ENCODE assay signal across 1 cellular context in genomic region chr9:120874226-120874839, GRCh38.
TF ChIP-seq lines count a peak whose summit lies in the region.

No MANE protein-coding gene starts in this region.

TF ChIP-seq in IMR-90, 13 proteins besides CTCF, POLR2A, EP300 and RAD21:
- no peak for TF ChIP-seq CHD1 (IDR thresholded peaks at IDR 0.05; ENCODE audit: low read depth, low read length)
- no peak for TF ChIP-seq CEBPB (IDR thresholded peaks at IDR 0.05; ENCODE audit: low read depth, low read length)
- TF ChIP-seq SMC3 (IDR thresholded peaks at IDR 0.05; ENCODE audit: low read depth, low read length), result no peak
- TF ChIP-seq NFE2L2 (IDR thresholded peaks at IDR 0.05; ENCODE audit: low read depth, low read length), result no peak
- TF ChIP-seq MAZ (IDR thresholded peaks at IDR 0.05; ENCODE audit: borderline replicate concordance, low read depth, low read length), result no peak
- TF ChIP-seq FOS (IDR thresholded peaks at IDR 0.05; ENCODE audit: low read depth, low read length), result no peak
